In the genomic region with DNA sequence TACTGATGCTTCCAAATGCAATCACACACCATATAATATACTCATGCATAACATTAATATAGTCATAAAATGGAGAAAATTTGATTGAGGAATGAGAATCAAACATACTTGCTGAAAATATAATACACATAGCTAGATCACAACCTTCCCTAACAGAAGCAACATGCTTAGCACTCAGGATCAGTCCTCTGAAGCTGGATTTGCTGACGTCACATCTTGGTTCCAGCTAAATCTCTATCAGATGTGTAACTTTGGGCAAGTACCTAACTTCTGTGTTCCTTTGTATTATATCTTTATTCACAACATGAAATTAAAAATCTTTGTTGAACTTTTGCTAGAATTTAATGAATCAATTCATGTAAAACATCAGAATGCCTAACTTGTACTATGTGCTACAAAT, we compare ENCODE assay signal across 8 cellular contexts.
"Had no signal": no experiment of that assay in that cellular context is flagged by ENCODE, and none has a peak within 500 bp of the region (broad histone marks: within the 10 kb centered on the region; RNA-seq: fewer than 3 reads in every experiment).

No MANE protein-coding gene starts in this region.

- H3K4me1 Mint-ChIP-seq: IgD-negative memory B cell had no signal

- H3K27ac Mint-ChIP-seq: IgD-negative memory B cell had no signal

- H3K36me3 Mint-ChIP-seq: IgD-negative memory B cell had no signal

- H3K27ac ChIP-seq: HL-60, KMS-11 had no signal

- H3K4me3 ChIP-seq: K562 had no signal

- H3K4me3 Mint-ChIP-seq: IgD-negative memory B cell had no signal

- H3K9ac ChIP-seq: KMS-11 had no signal

- DNase-seq: IMR-90, KBM-7, KG1 had no signal

- H3K27me3 Mint-ChIP-seq: IgD-negative memory B cell had no signal

- H3K4me2 ChIP-seq: KMS-11 had no signal

- FAIRE-seq: HTR-8/SVneo, K562 had no signal

- ATAC-seq: K562 had no signal
